Comparison of ENCODE assay signal across 18 cellular contexts in genomic region chr9:88652876-88653275, GRCh38.
DNase-seq lines count a peak whose midpoint lies in the region; ATAC-seq, FAIRE-seq and TF ChIP-seq lines count a peak whose summit lies in the region.
"Had no signal": no experiment of that assay in that cellular context is flagged by ENCODE, and none has a peak within 500 bp of the region (broad histone marks: within the 10 kb centered on the region; RNA-seq: fewer than 3 reads in every experiment).

No MANE protein-coding gene starts in this region.

- H3K27me3 ChIP-seq in brain microvascular endothelial cell (replicated peaks) (no peaks in the 10 kb centered on the region), keratinocyte (ENCODE audit: control insufficient read depth, extremely low read depth, insufficient read depth, low read length) (no peaks in the 10 kb centered on the region), thyroid gland (no peaks in the 10 kb centered on the region)
- H3K27me3 ChIP-seq: left lung had no signal

- ATAC-seq in left cardiac atrium = no peak
- ATAC-seq in GM21723 (IDR thresholded peaks at IDR 0.05; ENCODE audit: unreplicated experiment) = no peak
- ATAC-seq: naive thymus-derived CD8-positive, alpha-beta T cell had no signal

- H3K9me3 ChIP-seq in keratinocyte (ENCODE audit: control insufficient read depth, low read depth, low read length) = no peaks in the 10 kb centered on the region
- no peaks in the 10 kb centered on the region for H3K9me3 ChIP-seq in thyroid gland
- H3K9me3 ChIP-seq: left lung had no signal

- WGBS in thyroid gland, 2 donors = 67 to 69% methylated on average over 1 of the region's 1 CpG

- in situ Hi-C loops in brain microvascular endothelial cell (cut with HindIII; ENCODE audit: low pct_ligation_motif_present, low sequenced_read_pairs) = no loop called here

- H3K4me1 ChIP-seq in keratinocyte (ENCODE audit: control insufficient read depth, extremely low read depth, insufficient read depth, low read length) (peaks cover 22% of the 10 kb centered on the region), thyroid gland (peaks cover 25 to 27% of the 10 kb centered on the region in 2 donors)
- H3K4me1 ChIP-seq: left lung had no signal

- no peak for FAIRE-seq in keratinocyte (lab: Jason Lieb, UNC)
- FAIRE-seq: TTC549 had no signal

- H3K9me1 ChIP-seq in keratinocyte (ENCODE audit: control insufficient read depth, extremely low read depth, insufficient read depth, low read length) = no peaks in the 10 kb centered on the region

- no peaks in the 10 kb centered on the region for H3K36me3 ChIP-seq in brain microvascular endothelial cell (replicated peaks)
- H3K36me3 ChIP-seq in keratinocyte (ENCODE audit: control insufficient read depth in 2 of 2, extremely low read depth in 1 of 2, insufficient read depth in 2 of 2, low read length in 2 of 2) = no peaks in the 10 kb centered on the region
- H3K36me3 ChIP-seq in thyroid gland = no peaks in the 10 kb centered on the region
- H3K36me3 ChIP-seq: left lung had no signal

- no peaks in the 10 kb centered on the region for H3K79me2 ChIP-seq in keratinocyte (ENCODE audit: control insufficient read depth, insufficient read depth, low read length)

- intact Hi-C loops in thyroid gland (cut with DNase I) (no loop called here), left cardiac atrium (cut with DNase I) (no loop called here)

- TF ChIP-seq CTCF in brain microvascular endothelial cell (IDR thresholded peaks at IDR 0.05; ENCODE audit: low read depth, low read length, missing control alignments) = no peak
- no peak for TF ChIP-seq CTCF in keratinocyte (optimal IDR thresholded peaks at IDR 0.05 in 1 of 3, IDR thresholded peaks at IDR 0.05 in 1 of 3, conservative IDR thresholded peaks at IDR 0.05 in 1 of 3; ENCODE audit: extremely low read depth in 1 of 3, insufficient read depth in 2 of 3, low read length in 3 of 3)
- TF ChIP-seq CTCF in thyroid gland (IDR thresholded peaks at IDR 0.05) = no peak

- H3K9ac ChIP-seq in keratinocyte (ENCODE audit: control insufficient read depth, extremely low read depth, insufficient read depth, low read length) = peak overlapping the region; percentile 49

- peak overlapping the region; percentile 51 for H2AFZ ChIP-seq in keratinocyte (ENCODE audit: control insufficient read depth, low read length)

- H4K20me1 ChIP-seq in keratinocyte (ENCODE audit: control insufficient read depth, extremely low read depth, insufficient read depth, low read length) = no peaks in the 10 kb centered on the region

- H3K4me3 ChIP-seq in brain microvascular endothelial cell (ENCODE audit: low read depth, low read length) (no peak overlapping the region), keratinocyte (ENCODE audit: control insufficient read depth in 2 of 3, extremely low read depth in 1 of 3, insufficient read depth in 2 of 3, low read depth in 1 of 3, low read length in 3 of 3) (peak overlapping the region in 1 of 3 experiments; percentile 43), thyroid gland (replicated peaks in 1 of 3) (no peak overlapping the region)
- H3K4me3 ChIP-seq: left lung had no signal

- TF ChIP-seq POLR2A in thyroid gland (IDR thresholded peaks at IDR 0.05) = no peak

- dilution Hi-C loops in keratinocyte (cut with MboI; ENCODE audit: extremely low pct_ligation_motif_present, low sequenced_read_pairs) = no loop called here

- DNase-seq in HS-5 (ENCODE audit: low read depth) = peak; percentile 19
- DNase-seq in brain microvascular endothelial cell = no peak
- DNase-seq in keratinocyte (ENCODE audit: low read depth, low spot score) = no peak
- no peak for DNase-seq in thyroid gland
- no peak for DNase-seq in left cardiac atrium
- DNase-seq in activated CD4-positive, alpha-beta T cell treated with anti-CD3 and anti-CD28 coated beads for 1 hour = no peak
- DNase-seq in HuH-7.5 (ENCODE audit: low spot score) = no peak
- DNase-seq: activated CD4-positive, alpha-beta memory T cell treated with anti-CD3 and anti-CD28 coated beads for 36 hours; activated T-cell treated with anti-CD3 and anti-CD28 coated beads, Interleukin-2, amount 50 U/mL, for 48 hours; CD4-positive, alpha-beta T cell; DND-41; naive thymus-derived CD8-positive, alpha-beta T cell; NCI-H2081 treated with DMSO at 0.1 percent for 48 hours; NCI-H526; stimulated activated CD4-positive, alpha-beta T cell treated with anti-CD3 and anti-CD28 coated beads, Interleukin-1b, Interleukin-23, amount 100 ng/mL, for 48 hours had no signal

- H3K27ac ChIP-seq in brain microvascular endothelial cell (peak overlapping the region; percentile 92), keratinocyte (ENCODE audit: control insufficient read depth, insufficient read depth, low read length) (peak overlapping the region; percentile 67), thyroid gland (peak overlapping the region in 2 of 3 donors; percentile 37 to 75)
- H3K27ac ChIP-seq: left lung had no signal

- peak overlapping the region; percentile 71 for H3K4me2 ChIP-seq in keratinocyte (ENCODE audit: control insufficient read depth, extremely low read depth, insufficient read depth, low read depth, low read length)
